9 cellular contexts compared by ENCODE assay signal in genomic region chr22:20524004-20524481, GRCh38. TPM values are rescaled to one million over a fixed set of nuclear protein-coding genes. Genes with fewer than 3 reads are reported as not detected.
A peak's percentile ranks its signal among the peaks of the same experiment; 100 is the strongest.
DNase-seq lines count a peak whose midpoint lies in the region; ATAC-seq, FAIRE-seq and TF ChIP-seq lines count a peak whose summit lies in the region.
"Had no signal": no experiment of that assay in that cellular context is flagged by ENCODE, and none has a peak within 500 bp of the region (broad histone marks: within the 10 kb centered on the region; RNA-seq: fewer than 3 reads in every experiment).

No MANE protein-coding gene starts in this region.

- TF ChIP-seq POLR2A in GM12878 (IDR thresholded peaks at IDR 0.05; ENCODE audit: low read depth, low read length), result no peak

- no peak overlapping the region for H3K4me3 ChIP-seq in GM12878
- H3K4me3 ChIP-seq in neutrophil (ENCODE audit: low read depth in 1 of 2, low read length in 1 of 2), result no peak overlapping the region
- no peak overlapping the region for H3K4me3 ChIP-seq in upper lobe of right lung

- ATAC-seq in GM12878 (peak; percentile 90), HG02571 (IDR thresholded peaks at IDR 0.05; ENCODE audit: unreplicated experiment) (no peak), upper lobe of right lung (no peak)

- TF ChIP-seq CTCF in GM12878 (IDR thresholded peaks at IDR 0.05 in 2 of 3, conservative IDR thresholded peaks at IDR 0.05 in 1 of 3; ENCODE audit: control insufficient read depth in 2 of 3, extremely low read depth in 1 of 3, insufficient read depth in 1 of 3, low read depth in 3 of 3, low read length in 3 of 3) (no peak), neutrophil (IDR thresholded peaks at IDR 0.05) (no peak), upper lobe of right lung (IDR thresholded peaks at IDR 0.05) (no peak), GM20000 (IDR thresholded peaks at IDR 0.05; ENCODE audit: extremely low read depth, missing control alignments) (no peak)

- no peak for TF ChIP-seq RAD21 in GM12878 (IDR thresholded peaks at IDR 0.05; ENCODE audit: insufficient read depth, low read depth, low read length)

- H4K20me1 ChIP-seq in GM12878 (ENCODE audit: control insufficient read depth, insufficient read depth), result peaks cover 9% of the 10 kb centered on the region

- SMC1A ChIA-PET in GM12878 (lab: Charles Lee; ENCODE audit: uncharacterized antibody, unreplicated experiment), result interaction anchor here (0.7 to 1.9 kb wide), 4 partner anchors 8 to 14 kb away, joined by 3 to 14 read pairs (median 4); no protein-coding TSS in a partner anchor

- peak overlapping the region; percentile 40 for H3K4me2 ChIP-seq in GM12878 (ENCODE audit: control insufficient read depth, insufficient read depth)

- intact Hi-C loops in GM12878 (cut with micrococcal nuclease; ENCODE audit: unreplicated experiment), result no loop called here
- intact Hi-C loops in upper lobe of right lung (cut with DNase I), result no loop called here

- no peak for FAIRE-seq in GM12878 (lab: Jason Lieb, UNC)
- FAIRE-seq: endometrium had no signal

- H3K4me1 ChIP-seq in GM12878 (ENCODE audit: control insufficient read depth, insufficient read depth, low read length) (peaks cover 24% of the 10 kb centered on the region), neutrophil (ENCODE audit: control insufficient read depth in 1 of 2, insufficient read depth in 1 of 2, low read depth in 1 of 2, low read length in 1 of 2) (no peaks in the 10 kb centered on the region), upper lobe of right lung (peaks cover 29% of the 10 kb centered on the region)

- H2AFZ ChIP-seq in GM12878 (ENCODE audit: control insufficient read depth, low read depth, low read length), result no peak overlapping the region

- H3K79me2 ChIP-seq in GM12878 (ENCODE audit: control insufficient read depth, insufficient read depth, low read length), result peaks cover 69% of the 10 kb centered on the region

- H3K27me3 ChIP-seq in GM12878 (replicated peaks in 1 of 2; ENCODE audit: control insufficient read depth in 2 of 2, insufficient read depth in 2 of 2, low read length in 1 of 2) (no peaks in the 10 kb centered on the region), neutrophil (no peaks in the 10 kb centered on the region), upper lobe of right lung (no peaks in the 10 kb centered on the region)

- 0% methylated on average over 1 of the region's 1 CpG for WGBS in GM12878 (ENCODE audit: insufficient coverage, insufficient replicate concordance, low lambda C conversion rate, missing lambda C conversion rate)

- DNase-seq in Daoy (ENCODE audit: low read depth) (peak; percentile 35), NCI-H1092 treated with DMSO at 0.1 percent for 48 hours (lab: John Stamatoyannopoulos, UW) (peak; percentile 70), GM12878 (ENCODE audit: low read depth, low spot score) (peak; percentile 68), upper lobe of right lung (no peak), GM20000 (ENCODE audit: low spot score) (no peak), GDM1 (lab: John Stamatoyannopoulos, UW) (no peak)

- POLR2A ChIA-PET in GM12878 (lab: Charles Lee), result interaction anchor here (1.0 to 1.3 kb wide), 2 partner anchors 10 to 15 kb away, joined by 3 to 4 read pairs; no protein-coding TSS in a partner anchor

- H3K9me3 ChIP-seq in GM12878 (replicated peaks; ENCODE audit: control insufficient read depth, insufficient read depth, low read length) (no peaks in the 10 kb centered on the region), neutrophil (no peaks in the 10 kb centered on the region), upper lobe of right lung (no peaks in the 10 kb centered on the region)

- H3K9ac ChIP-seq in GM12878 (ENCODE audit: control insufficient read depth, insufficient read depth, low read length), result peak overlapping the region; percentile 46; the same call in 1 of the 2 replicates

- CTCF ChIA-PET in GM12878 (lab: Yijun Ruan, JAX), result interaction anchor here (0.7 to 2.4 kb wide), 4 partner anchors 10 to 82 kb away, joined by 3 to 8 read pairs (median 4); no protein-coding TSS in a partner anchor

- no TSS peak for BruUV-seq in GM12878 (replicated peaks; lab: Mats Ljungman, UMichigan)

- H3K27ac ChIP-seq in GM12878 (ENCODE audit: control insufficient read depth, insufficient read depth), result peak overlapping the region; percentile 77
- H3K27ac ChIP-seq in neutrophil, result peak overlapping the region; percentile 49
- no peak overlapping the region for H3K27ac ChIP-seq in upper lobe of right lung

- RAD21 ChIA-PET in GM12878 (lab: Charles Lee; ENCODE audit: unreplicated experiment), result interaction anchor here (1.4 to 1.8 kb wide), 2 partner anchors 8 to 10 kb away, joined by 3 to 4 read pairs; no protein-coding TSS in a partner anchor

- no peak; a peak in 1 of 4 replicates for TF ChIP-seq EP300 in GM12878 (IDR thresholded peaks at IDR 0.05; ENCODE audit: borderline replicate concordance in 1 of 2, control insufficient read depth in 1 of 2, low read depth in 2 of 2, low read length in 2 of 2)

- H3K36me3 ChIP-seq in GM12878 (ENCODE audit: control insufficient read depth in 2 of 2, insufficient read depth in 2 of 2, low read length in 1 of 2) (peaks cover 20 to 22% of the 10 kb centered on the region in 2 experiments; a peak in 3 of 4 replicates), neutrophil (peaks cover 48% of the 10 kb centered on the region), upper lobe of right lung (peaks cover 39% of the 10 kb centered on the region)

- in situ Hi-C loops in GM12878 (cut with MboI), result no loop called here

TF ChIP-seq in GM12878, 131 proteins besides CTCF, POLR2A, EP300 and RAD21 (continues in another document):
- no peak for TF ChIP-seq BCL11A (IDR thresholded peaks at IDR 0.05; ENCODE audit: low read depth, low read length)
- TF ChIP-seq SP1 (IDR thresholded peaks at IDR 0.05; ENCODE audit: low read depth, low read length), result no peak
- peak; percentile 68 for TF ChIP-seq TCF7 (IDR thresholded peaks at IDR 0.05; ENCODE audit: borderline replicate concordance)
- TF ChIP-seq E4F1 (IDR thresholded peaks at IDR 0.05; ENCODE audit: borderline replicate concordance, partially characterized antibody), result no peak
- peak; percentile 75; the same call in 1 of the 2 replicates for TF ChIP-seq TCF12 (IDR thresholded peaks at IDR 0.05; ENCODE audit: low read depth, low read length)
- TF ChIP-seq TCF3 (IDR thresholded peaks at IDR 0.05; ENCODE audit: borderline replicate concordance, insufficient read depth, low read depth, low read length), result peak; percentile 51; the same call in 1 of the 2 replicates

RNA-seq across cellular contexts. Expression of gene MED15, which starts 16.6 kb away (rescaled TPM):
- 23.4 and 24.5 TPM in 2 replicates for total RNA-seq in Daoy (2014; rRNA removed; shearing (Covaris generic))
- total RNA-seq in GM12878 (2013; cell fraction: nucleolus; rRNA removed), result 196 and 212 TPM in 2 replicates
- total RNA-seq in GM12878 (2014; rRNA removed) (27.6 and 34.7 TPM in 2 replicates), GM12878 (2014; rRNA removed; fragmentation: Illumina TruSeq; extraction: Trizol) (16.4 and 16.9 TPM in 2 replicates), GM12878 (2021) (75.2 and 75.8 TPM in 2 replicates), upper lobe of right lung (96.9 TPM)
- 18.8 TPM for polyA plus RNA-seq in GM12878 (2011; ENCODE audit: low read depth)
- polyA plus RNA-seq in GM12878 (2011; rRNA removed) (12.1 and 23.8 TPM in 2 replicates), GM12878 (2014; fragmentation: Illumina TruSeq; extraction: Trizol) (5.3 and 17.5 TPM in 2 replicates), GM12878 (2014; fragmentation: Nextera tagmentation; extraction: Ambion mirVana) (1 to 10 TPM; 1.4 to 2.8 TPM), GM12878 (2014; rRNA removed) (44.5 and 54.6 TPM in 2 replicates), GM12878 (2016; fragmentation: Nextera tagmentation; extraction: Ambion mirVana) (10 to 100 TPM; 29.9 to 37.0 TPM)
- 26.3 and 35.1 TPM in 2 replicates for polyA plus RNA-seq in GM12878 (2011; cell fraction: cytosol; rRNA removed)
- polyA plus RNA-seq in GM12878 (2011; cell fraction: nucleus; rRNA removed), result 206 and 271 TPM in 2 replicates
- polyA plus RNA-seq in GM12878 (2012), result 54.9 and 56.3 TPM in 2 replicates
- polyA minus RNA-seq in GM12878 (2011; rRNA and poly(A)+ RNA removed), result 41.5 and 85.4 TPM in 2 replicates
- 38.4 and 62.0 TPM in 2 replicates for polyA minus RNA-seq in GM12878 (2011; cell fraction: cytosol; rRNA and poly(A)+ RNA removed)
- polyA minus RNA-seq in GM12878 (2011; cell fraction: nucleus; rRNA and poly(A)+ RNA removed), result 106 and 179 TPM in 2 replicates

RNA-seq across cellular contexts. Expression of gene KLHL22, which starts 28.4 kb away (rescaled TPM):
- 7.4 and 31.1 TPM in 2 replicates for total RNA-seq in Daoy (2014; rRNA removed; shearing (Covaris generic))
- total RNA-seq in GM12878 (2013; cell fraction: nucleolus; rRNA removed), result 70.8 and 75.2 TPM in 2 replicates
- 20.5 and 22.1 TPM in 2 replicates for total RNA-seq in GM12878 (2014; rRNA removed)
- 11.6 and 12.3 TPM in 2 replicates for total RNA-seq in GM12878 (2014; rRNA removed; fragmentation: Illumina TruSeq; extraction: Trizol)
- total RNA-seq in GM12878 (2021), result 18.1 and 21.1 TPM in 2 replicates
- polyA plus RNA-seq in GM12878 (2011; ENCODE audit: low read depth), result 5.7 TPM
- 9.4 and 14.3 TPM in 2 replicates for polyA plus RNA-seq in GM12878 (2011; rRNA removed)
- 13.5 and 18.9 TPM in 2 replicates for polyA plus RNA-seq in GM12878 (2011; cell fraction: cytosol; rRNA removed)
- 32.9 and 38.9 TPM in 2 replicates for polyA plus RNA-seq in GM12878 (2011; cell fraction: nucleus; rRNA removed)
- 8.9 and 11.3 TPM in 2 replicates for polyA plus RNA-seq in GM12878 (2012)
- polyA plus RNA-seq in GM12878 (2014; fragmentation: Illumina TruSeq; extraction: Trizol), result 13.5 and 14.0 TPM in 2 replicates
- polyA plus RNA-seq in GM12878 (2014; fragmentation: Nextera tagmentation; extraction: Ambion mirVana), result under 1 TPM; 0.06 to 0.71 TPM
- polyA plus RNA-seq in GM12878 (2014; rRNA removed), result 19.9 and 21.9 TPM in 2 replicates
- polyA plus RNA-seq in GM12878 (2016; fragmentation: Nextera tagmentation; extraction: Ambion mirVana), result 10 to 100 TPM; 12.0 to 16.1 TPM
- polyA minus RNA-seq in GM12878 (2011; rRNA and poly(A)+ RNA removed), result 25.9 and 26.5 TPM in 2 replicates
- 5.4 and 6.7 TPM in 2 replicates for polyA minus RNA-seq in GM12878 (2011; cell fraction: cytosol; rRNA and poly(A)+ RNA removed)
- polyA minus RNA-seq in GM12878 (2011; cell fraction: nucleus; rRNA and poly(A)+ RNA removed), result 14.5 and 29.1 TPM in 2 replicates
- total RNA-seq in upper lobe of right lung, result 23.3 TPM

Comparison
In these comparisons a context has a peak if more than half of its experiments do, and no peak if none do; other contexts are left out.
1. DNase-seq: peak in Daoy (single experiment), NCI-H1092 treated with DMSO at 0.1 percent for 48 hours (single experiment) and GM12878 (single experiment); none in upper lobe of right lung (single experiment), GM20000 (single experiment) and GDM1 (single experiment).